In genomic region chr10:58010076-58010475, GRCh38 we compare ENCODE assay signal across 23 cellular contexts.
"Had no signal": no experiment of that assay in that cellular context is flagged by ENCODE, and none has a peak within 500 bp of the region (broad histone marks: within the 10 kb centered on the region; RNA-seq: fewer than 3 reads in every experiment).

No MANE protein-coding gene starts in this region.

- H3K27ac Mint-ChIP-seq: activated naive CD4-positive, alpha-beta T cell treated with anti-CD3 and anti-CD28 coated beads, Interleukin-2, amount 50 U/mL, for 72 hours; activated T-helper 1 cell treated with anti-CD3 and anti-CD28 coated beads, Interleukin-12 subunit alpha, Interleukin-12 subunit beta, Interleukin-2, Interleukin-4 antibody, amounts not matched to agents 30 ng/mL and 10 ng/mL and 1 ng/mL, durations not matched to agents 14 hours and 24 hours and 36 hours; natural killer cell; stimulated activated naive CD8-positive, alpha-beta T cell treated with anti-CD3 and anti-CD28 coated beads, Interleukin-15, amount 100 ng/mL, for 72 hours had no signal

- H3K27me3 ChIP-seq: adrenal gland, breast epithelium, neutrophil, suprapubic skin, transverse colon, vagina had no signal

- H2AFZ ChIP-seq: parathyroid adenoma had no signal

- H3K4me3 Mint-ChIP-seq: activated T-helper 1 cell treated with anti-CD3 and anti-CD28 coated beads, Interleukin-12 subunit alpha, Interleukin-12 subunit beta, Interleukin-2, Interleukin-4 antibody, amounts not matched to agents 30 ng/mL and 10 ng/mL and 1 ng/mL, durations not matched to agents 14 hours and 24 hours and 36 hours; natural killer cell; stimulated activated naive CD8-positive, alpha-beta T cell treated with anti-CD3 and anti-CD28 coated beads, Interleukin-15, amount 100 ng/mL, for 72 hours had no signal

- H3K79me2 ChIP-seq: parathyroid adenoma had no signal

- H3K9me3 Mint-ChIP-seq: activated naive CD4-positive, alpha-beta T cell treated with anti-CD3 and anti-CD28 coated beads, Interleukin-2, amount 50 U/mL, for 72 hours; activated T-helper 1 cell treated with anti-CD3 and anti-CD28 coated beads, Interleukin-12 subunit alpha, Interleukin-12 subunit beta, Interleukin-2, Interleukin-4 antibody, amounts not matched to agents 30 ng/mL and 10 ng/mL and 1 ng/mL, durations not matched to agents 14 hours and 24 hours and 36 hours; stimulated activated naive CD8-positive, alpha-beta T cell treated with anti-CD3 and anti-CD28 coated beads, Interleukin-15, amount 100 ng/mL, for 72 hours had no signal

- H3K9ac ChIP-seq: parathyroid adenoma had no signal

- H3K4me1 ChIP-seq: adrenal gland, breast epithelium, foreskin keratinocyte, parathyroid adenoma, suprapubic skin, transverse colon, vagina had no signal

- DNase-seq: activated CD4-positive, alpha-beta T cell treated with anti-CD3 and anti-CD28 coated beads for 1 hour; activated gamma-delta T cell treated with Interleukin-2 at 50 U/mL for 16 hours; adrenal gland; foreskin keratinocyte; hippocampal formation; islet precursor cell; natural killer cell; stimulated activated CD4-positive, alpha-beta T cell treated with anti-CD3 and anti-CD28 coated beads, Interleukin-4, amount 100 ng/mL, for 1 hour; stimulated activated naive CD8-positive, alpha-beta T cell treated with anti-CD3 and anti-CD28 coated beads, Interleukin-15, amount 100 ng/mL, for 72 hours; transverse colon had no signal

- H3K4me2 ChIP-seq: smooth muscle cell had no signal

- FAIRE-seq: astrocyte had no signal

- H3K9me3 ChIP-seq: adrenal gland, breast epithelium, neutrophil, suprapubic skin, transverse colon, vagina had no signal

- H3K36me3 Mint-ChIP-seq: activated naive CD4-positive, alpha-beta T cell treated with anti-CD3 and anti-CD28 coated beads, Interleukin-2, amount 50 U/mL, for 72 hours; natural killer cell had no signal

- H3K4me3 ChIP-seq: adrenal gland, breast epithelium, coronary artery, lung, smooth muscle cell, suprapubic skin, transverse colon, vagina had no signal

- H3K4me1 Mint-ChIP-seq: natural killer cell; stimulated activated naive CD8-positive, alpha-beta T cell treated with anti-CD3 and anti-CD28 coated beads, Interleukin-15, amount 100 ng/mL, for 72 hours had no signal

- H3K36me3 ChIP-seq: adrenal gland, breast epithelium, neutrophil, suprapubic skin, transverse colon, vagina had no signal

- H3K27ac ChIP-seq: adrenal gland, breast epithelium, coronary artery, foreskin keratinocyte, neutrophil, parathyroid adenoma, suprapubic skin, transverse colon, vagina had no signal

- H3K27me3 Mint-ChIP-seq: stimulated activated naive CD8-positive, alpha-beta T cell treated with anti-CD3 and anti-CD28 coated beads, Interleukin-15, amount 100 ng/mL, for 72 hours had no signal

- ATAC-seq: activated naive CD4-positive, alpha-beta T cell treated with anti-CD3 and anti-CD28 coated beads, Interleukin-2, amount 50 U/mL, for 72 hours; foreskin keratinocyte; left lobe of liver; natural killer cell; sciatic nerve; stimulated activated naive CD8-positive, alpha-beta T cell treated with anti-CD3 and anti-CD28 coated beads, Interleukin-15, amount 100 ng/mL, for 72 hours had no signal
